ENCODE assay signal across 24 cellular contexts in genomic region chr6:166497087-166497899, GRCh38.
"Had no signal": no experiment of that assay in that cellular context is flagged by ENCODE, and none has a peak within 500 bp of the region (broad histone marks: within the 10 kb centered on the region; RNA-seq: fewer than 3 reads in every experiment).

No MANE protein-coding gene starts in this region.

- H3K27ac ChIP-seq: adrenal gland, breast epithelium, KMS-11, Peyer's patch, VCaP had no signal

- H3K9me3 ChIP-seq: adrenal gland, breast epithelium, MG63, Peyer's patch had no signal

- H3K4me3 Mint-ChIP-seq: activated CD4-positive, alpha-beta memory T cell treated with anti-CD3 and anti-CD28 coated beads for 36 hours; activated CD4-positive, alpha-beta T cell treated with anti-CD3 and anti-CD28 coated beads, Interleukin-2, amount 10 ng/mL, durations not matched to agents 7 days and 5 days; activated naive CD8-positive, alpha-beta T cell treated with anti-CD3 and anti-CD28 coated beads, Interleukin-2, amount 10 ng/mL, durations not matched to agents 7 days and 5 days; activated T-cell treated with anti-CD3 and anti-CD28 coated beads, Interleukin-2, amount 50 U/mL, for 4 hours; T-helper 17 cell had no signal

- H3K4me1 Mint-ChIP-seq: activated CD4-positive, alpha-beta T cell treated with anti-CD3 and anti-CD28 coated beads, Interleukin-2, amount 10 ng/mL, durations not matched to agents 7 days and 5 days had no signal

- H3K27me3 ChIP-seq: adrenal gland, breast epithelium, MG63, Peyer's patch had no signal

- DNase-seq: activated CD4-positive, alpha-beta memory T cell treated with anti-CD3 and anti-CD28 coated beads for 36 hours; activated CD4-positive, alpha-beta T cell treated with anti-CD3 and anti-CD28 coated beads, Interleukin-2, amount 10 ng/mL, durations not matched to agents 7 days and 5 days; activated CD4-positive, CD25-positive, alpha-beta regulatory T cell; activated CD8-positive, alpha-beta memory T cell treated with anti-CD3 and anti-CD28 coated beads for 24 hours; activated effector memory CD4-positive, alpha-beta T cell treated with anti-CD3 and anti-CD28 coated beads, Interleukin-2, amount 50 U/mL, for 16 hours; activated naive CD4-positive, alpha-beta T cell treated with Interleukin-2 at 50 U/mL for 16 hours; activated naive CD8-positive, alpha-beta T cell treated with anti-CD3 and anti-CD28 coated beads, Interleukin-2, amount 10 ng/mL, durations not matched to agents 7 days and 5 days; activated T-cell treated with anti-CD3 and anti-CD28 coated beads, Interleukin-2, amount 50 U/mL, for 4 hours; adrenal gland; anterior cingulate cortex; caudate nucleus; MG63; MV-4-11; NCI-H1092 treated with DMSO at 0.1 percent for 48 hours; NCI-H1417 treated with DMSO at 0.1 percent for 48 hours; NCI-H1694 treated with DMSO at 0.1 percent for 48 hours; NCI-H524; SIG-M5; T-helper 17 cell; T-helper 9 cell had no signal

- H3K4me1 ChIP-seq: adrenal gland, breast epithelium, Peyer's patch had no signal

- H3K9ac ChIP-seq: KMS-11 had no signal

- H3K27ac Mint-ChIP-seq: activated CD4-positive, alpha-beta memory T cell treated with anti-CD3 and anti-CD28 coated beads for 36 hours; activated CD4-positive, alpha-beta T cell treated with anti-CD3 and anti-CD28 coated beads, Interleukin-2, amount 10 ng/mL, durations not matched to agents 7 days and 5 days; activated naive CD8-positive, alpha-beta T cell treated with anti-CD3 and anti-CD28 coated beads, Interleukin-2, amount 10 ng/mL, durations not matched to agents 7 days and 5 days had no signal

- H3K4me2 ChIP-seq: KMS-11 had no signal

- H3K4me3 ChIP-seq: adrenal gland, breast epithelium, MG63, Peyer's patch had no signal

- H3K9me3 Mint-ChIP-seq: activated CD4-positive, alpha-beta memory T cell treated with anti-CD3 and anti-CD28 coated beads for 36 hours; activated CD4-positive, alpha-beta T cell treated with anti-CD3 and anti-CD28 coated beads, Interleukin-2, amount 10 ng/mL, durations not matched to agents 7 days and 5 days; activated naive CD8-positive, alpha-beta T cell treated with anti-CD3 and anti-CD28 coated beads, Interleukin-2, amount 10 ng/mL, durations not matched to agents 7 days and 5 days; activated T-cell treated with anti-CD3 and anti-CD28 coated beads, Interleukin-2, amount 50 U/mL, for 4 hours had no signal

- H3K36me3 ChIP-seq: adrenal gland, breast epithelium, MG63, Peyer's patch had no signal

- ATAC-seq: activated T-cell treated with anti-CD3 and anti-CD28 coated beads, Interleukin-2, amount 50 U/mL, for 4 hours; T-helper 17 cell had no signal

- H3K27me3 Mint-ChIP-seq: activated CD4-positive, alpha-beta memory T cell treated with anti-CD3 and anti-CD28 coated beads for 36 hours; activated CD4-positive, alpha-beta T cell treated with anti-CD3 and anti-CD28 coated beads, Interleukin-2, amount 10 ng/mL, durations not matched to agents 7 days and 5 days; activated naive CD8-positive, alpha-beta T cell treated with anti-CD3 and anti-CD28 coated beads, Interleukin-2, amount 10 ng/mL, durations not matched to agents 7 days and 5 days; T-helper 17 cell had no signal
